Comparison of ENCODE assay signal across 8 cellular contexts in the genomic region with DNA sequence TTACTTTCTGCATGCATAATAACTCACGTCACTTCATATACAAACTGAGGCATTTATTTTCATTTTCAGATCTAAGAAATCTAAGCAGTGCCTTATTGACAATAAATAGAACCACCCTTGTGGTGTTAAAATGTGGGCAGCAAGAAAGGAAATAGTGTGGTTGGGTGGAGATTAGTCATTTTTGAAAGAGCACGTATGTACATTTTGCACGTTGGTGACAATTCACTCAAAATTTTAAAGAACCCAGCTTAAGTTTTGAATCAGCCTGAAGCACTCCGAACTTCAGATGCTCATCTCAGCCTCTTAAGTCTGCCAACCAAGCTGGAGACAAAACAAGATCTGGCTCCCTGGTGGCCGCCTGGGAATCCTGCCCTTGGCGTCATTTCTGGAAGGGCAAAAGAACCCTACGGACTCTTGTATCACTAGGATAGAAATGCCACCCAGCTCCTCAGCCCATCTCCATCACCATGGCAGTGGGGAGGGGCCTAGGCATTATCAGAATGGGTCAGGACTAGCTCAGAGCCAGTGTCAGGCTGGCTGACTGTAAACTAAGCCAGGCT.
DNase-seq lines count a peak whose midpoint lies in the region; ATAC-seq and TF ChIP-seq lines count a peak whose summit lies in the region.

No MANE protein-coding gene starts in this region.

- intact Hi-C loops in ascending aorta (cut with DNase I): no loop called here

- no peaks in the 10 kb centered on the region for H3K27me3 ChIP-seq in ascending aorta

- no peaks in the 10 kb centered on the region for H3K4me1 ChIP-seq in ascending aorta

- TF ChIP-seq CTCF in ascending aorta (IDR thresholded peaks at IDR 0.05) (no peak), coronary artery (IDR thresholded peaks at IDR 0.05) (no peak)

- H3K4me3 ChIP-seq in ascending aorta: no peak overlapping the region
- no peak overlapping the region for H3K4me3 ChIP-seq in coronary artery

- DNase-seq in EL: peak; percentile 41
- peak; percentile 78 for DNase-seq in LHCN-M2 (ENCODE audit: low read depth)
- peak; percentile 30 for DNase-seq in activated T-helper 9 cell treated with anti-CD3 and anti-CD28 coated beads, Interleukin-2, amount 50 U/mL, for 16 hours (ENCODE audit: low read depth)
- DNase-seq in stimulated activated CD4-positive, alpha-beta T cell treated with anti-CD3 and anti-CD28 coated beads, Interleukin-4, amount 100 ng/mL, for 48 hours (ENCODE audit: low read depth in 2 of 2): peak; percentile 33 to 34
- DNase-seq in SHP77 treated with DMSO at 0.1 percent for 48 hours (lab: John Stamatoyannopoulos, UW): no peak
- DNase-seq in ascending aorta (ENCODE audit: low spot score in 2 of 2): no peak
- no peak for DNase-seq in coronary artery (ENCODE audit: low spot score)

- no peak overlapping the region for H3K27ac ChIP-seq in ascending aorta
- H3K27ac ChIP-seq in coronary artery: no peak overlapping the region

- no peaks in the 10 kb centered on the region for H3K9me3 ChIP-seq in ascending aorta

- ATAC-seq in GM21619 (IDR thresholded peaks at IDR 0.05; ENCODE audit: unreplicated experiment): peak; percentile 89

- H3K36me3 ChIP-seq in ascending aorta: no peaks in the 10 kb centered on the region

Comparison
In these comparisons a context has a peak if more than half of its experiments do, and no peak if none do; other contexts are left out.
1. DNase-seq: peak in EL (single experiment), LHCN-M2 (single experiment), activated T-helper 9 cell treated with anti-CD3 and anti-CD28 coated beads, Interleukin-2, amount 50 U/mL, for 16 hours (single experiment) and stimulated activated CD4-positive, alpha-beta T cell treated with anti-CD3 and anti-CD28 coated beads, Interleukin-4, amount 100 ng/mL, for 48 hours (2 of 2); none in SHP77 treated with DMSO at 0.1 percent for 48 hours (single experiment), ascending aorta (0 of 2) and coronary artery (single experiment).